Comparison of ENCODE assay signal across 36 cellular contexts in the genomic region with DNA sequence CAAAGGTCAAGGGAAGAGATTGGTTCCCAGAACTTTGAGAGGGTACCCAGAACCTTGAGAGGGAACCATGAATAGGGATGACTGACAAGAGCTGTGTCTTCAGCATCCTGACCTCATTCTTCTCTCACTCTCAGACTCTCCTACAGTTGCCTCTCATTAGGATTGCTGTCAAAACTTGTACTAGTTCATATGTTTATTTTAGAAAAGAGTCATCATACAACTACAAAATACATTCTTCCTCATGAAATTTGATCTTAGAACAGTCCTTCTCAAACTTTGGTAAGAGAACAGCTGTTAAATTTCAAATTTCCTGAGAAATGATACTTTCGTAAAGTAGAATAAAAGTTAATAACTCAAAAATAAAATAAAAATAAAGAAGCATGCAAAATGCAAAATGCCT.
"Had no signal": no experiment of that assay in that cellular context is flagged by ENCODE, and none has a peak within 500 bp of the region (broad histone marks: within the 10 kb centered on the region; RNA-seq: fewer than 3 reads in every experiment).

No MANE protein-coding gene starts in this region.

- H3K4me3 ChIP-seq: ascending aorta, MG63, PC-9 had no signal

- DNase-seq: activated B cell treated with CpG ODN at 0.5 μM for 24 hours; activated CD4-positive, alpha-beta memory T cell treated with anti-CD3 and anti-CD28 coated beads for 36 hours; activated CD4-positive, alpha-beta T cell treated with anti-CD3 and anti-CD28 coated beads for 4 hours; activated CD4-positive, alpha-beta T cell treated with anti-CD3 and anti-CD28 coated beads, Interleukin-2, amount 50 U/mL, for 1 hour; activated CD4-positive, CD25-positive, alpha-beta regulatory T cell treated with anti-CD3 and anti-CD28 coated beads, Interleukin-2, amount 50 U/mL, for 72 hours; activated CD8-positive, alpha-beta memory T cell treated with anti-CD3 and anti-CD28 coated beads for 24 hours; activated CD8-positive, alpha-beta memory T cell treated with anti-CD3 and anti-CD28 coated beads, Interleukin-2, amount 10 ng/mL, durations not matched to agents 7 days and 5 days; activated CD8-positive, alpha-beta memory T cell treated with anti-CD3 and anti-CD28 coated beads, Interleukin-2, amount 50 U/mL, for 48 hours; activated effector memory CD4-positive, alpha-beta T cell treated with anti-CD3 and anti-CD28 coated beads, Interleukin-2, amount 50 U/mL, for 16 hours; activated naive CD4-positive, alpha-beta T cell; activated naive CD4-positive, alpha-beta T cell treated with anti-CD3 and anti-CD28 coated beads, Interleukin-2, amount 50 U/mL, for 16 hours; activated naive CD8-positive, alpha-beta T cell treated with anti-CD3 and anti-CD28 coated beads for 36 hours; activated T-cell treated with anti-CD3 and anti-CD28 coated beads, Interleukin-2, amount 50 U/mL, for 48 hours; amygdala; Karpas-422; KBM-7; MG63; NCI-H1048; NCI-H1436 treated with DMSO at 0.1 percent for 48 hours; NCI-H187; NCI-H2029 treated with DMSO at 0.1 percent for 48 hours; NCI-H2107; NCI-H2171; NCI-H510A; NCI-H526; NCI-H748 treated with DMSO at 0.1 percent for 48 hours; NK-92 treated with Interleukin-12 subunit alpha and Interleukin-12 subunit beta, amount 100 ng/mL, for 24 hours; PC-9; Right ventricle myocardium superior; SW 1271; T-helper 1 cell; T-helper 2 cell; T-helper 9 cell had no signal

- H3K27ac ChIP-seq: ascending aorta, PC-9, VCaP had no signal

- ATAC-seq: activated CD8-positive, alpha-beta memory T cell treated with anti-CD3 and anti-CD28 coated beads, Interleukin-2, amount 10 ng/mL, durations not matched to agents 7 days and 5 days; activated T-helper 17 cell treated with anti-CD3 and anti-CD28 coated beads, Interleukin-2, amount 50 U/mL, for 72 hours had no signal
